In the genomic region with DNA sequence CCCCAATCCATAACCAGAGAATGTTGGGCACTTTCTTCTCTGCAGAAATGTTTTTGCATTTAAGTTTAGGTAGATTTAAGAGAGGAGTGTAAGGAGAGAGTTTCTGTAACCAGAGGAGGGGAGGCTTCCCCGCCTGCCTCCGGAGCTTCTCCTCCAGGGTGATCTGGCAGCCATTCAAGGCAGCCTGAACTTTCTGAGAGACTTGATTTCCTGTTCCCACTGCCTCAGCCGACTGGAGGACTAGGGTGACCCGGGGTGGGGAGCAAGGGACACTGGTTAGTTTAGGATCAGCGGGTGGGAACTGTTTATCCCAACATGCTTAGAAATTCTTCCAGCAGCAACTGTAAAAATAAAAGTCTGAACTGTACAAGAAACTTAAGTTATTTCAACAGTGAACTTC, we compare ENCODE assay signal across 1 cellular context.
TF ChIP-seq lines count a peak whose summit lies in the region.

No MANE protein-coding gene starts in this region.

TF ChIP-seq in IMR-90, 13 proteins besides CTCF, POLR2A, EP300 and RAD21 (continued from another document):
- TF ChIP-seq, protein P1, sequence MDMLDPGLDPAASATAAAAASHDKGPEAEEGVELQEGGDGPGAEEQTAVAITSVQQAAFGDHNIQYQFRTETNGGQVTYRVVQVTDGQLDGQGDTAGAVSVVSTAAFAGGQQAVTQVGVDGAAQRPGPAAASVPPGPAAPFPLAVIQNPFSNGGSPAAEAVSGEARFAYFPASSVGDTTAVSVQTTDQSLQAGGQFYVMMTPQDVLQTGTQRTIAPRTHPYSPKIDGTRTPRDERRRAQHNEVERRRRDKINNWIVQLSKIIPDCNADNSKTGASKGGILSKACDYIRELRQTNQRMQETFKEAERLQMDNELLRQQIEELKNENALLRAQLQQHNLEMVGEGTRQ (IDR thresholded peaks at IDR 0.05; ENCODE audit: low read depth, low read length), result no peak
- TF ChIP-seq FOS (IDR thresholded peaks at IDR 0.05; ENCODE audit: low read depth, low read length), result no peak
